In the genomic region with DNA sequence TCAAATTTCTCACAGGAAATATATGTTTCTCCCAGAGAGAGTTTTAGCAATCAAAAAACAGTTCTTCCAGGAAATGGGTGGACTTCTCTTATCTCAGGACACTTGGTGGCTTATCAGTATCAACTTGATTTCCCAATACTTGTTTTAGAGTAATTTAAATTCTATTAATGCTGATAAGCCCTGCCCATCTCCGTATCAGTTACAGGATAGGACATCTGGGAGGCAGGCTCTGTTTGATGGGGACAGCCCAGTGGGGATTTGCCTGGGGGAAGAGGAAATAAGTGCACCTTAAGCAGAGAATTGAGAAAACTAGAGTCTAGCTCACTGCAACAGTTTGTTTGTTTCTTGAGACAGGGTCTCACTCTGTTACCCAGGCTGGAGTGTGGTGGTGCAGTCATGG, we compare ENCODE assay signal across 1 cellular context.
TF ChIP-seq lines count a peak whose summit lies in the region.

No MANE protein-coding gene starts in this region.

TF ChIP-seq in HCT116, 20 proteins besides CTCF, POLR2A, EP300 and RAD21 (continued from another document):
- no peak for TF ChIP-seq REST (IDR thresholded peaks at IDR 0.05; ENCODE audit: low read depth)
- TF ChIP-seq EZH2phosphoT487 (IDR thresholded peaks at IDR 0.05; ENCODE audit: borderline replicate concordance): no peak
